In genomic region chr18:21496277-21496835, GRCh38 we compare ENCODE assay signal across 21 cellular contexts.
"Had no signal": no experiment of that assay in that cellular context is flagged by ENCODE, and none has a peak within 500 bp of the region (broad histone marks: within the 10 kb centered on the region; RNA-seq: fewer than 3 reads in every experiment).

No MANE protein-coding gene starts in this region.

- DNase-seq: activated CD4-positive, alpha-beta T cell treated with anti-CD3 and anti-CD28 coated beads for 36 hours; activated CD4-positive, CD25-positive, alpha-beta regulatory T cell; activated CD8-positive, alpha-beta memory T cell treated with anti-CD3 and anti-CD28 coated beads, Interleukin-2, amount 10 ng/mL, durations not matched to agents 7 days and 5 days; activated CD8-positive, alpha-beta T cell treated with anti-CD3 and anti-CD28 coated beads, Interleukin-2, amount 10 ng/mL, durations not matched to agents 7 days and 5 days; activated T-cell treated with anti-CD3 and anti-CD28 coated beads, Interleukin-2, amount 50 U/mL, for 48 hours; anterior cingulate cortex; cerebellar nuclear complex; colonic mucosa; effector CD8-positive, alpha-beta T cell; gastrocnemius medialis; glutamatergic neuron; left ventricle myocardium inferior; mucosa of descending colon; pancreas; right cardiac atrium; spleen; stimulated activated naive CD4-positive, alpha-beta T cell; tibial artery; upper lobe of right lung had no signal

- ATAC-seq: activated CD4-positive, alpha-beta T cell treated with anti-CD3 and anti-CD28 coated beads for 36 hours; activated CD8-positive, alpha-beta memory T cell treated with anti-CD3 and anti-CD28 coated beads, Interleukin-2, amount 10 ng/mL, durations not matched to agents 7 days and 5 days; activated CD8-positive, alpha-beta T cell treated with anti-CD3 and anti-CD28 coated beads, Interleukin-2, amount 10 ng/mL, durations not matched to agents 7 days and 5 days; activated naive CD4-positive, alpha-beta T cell treated with anti-CD3 and anti-CD28 coated beads, Interleukin-2, amount 50 U/mL, for 72 hours; gastrocnemius medialis; mucosa of descending colon; natural killer cell treated with Interleukin-12 subunit alpha and Interleukin-12 subunit beta and Interleukin-15 and Interleukin-18, amount 100 ng/mL, for 72 hours; pancreas; right cardiac atrium; upper lobe of right lung had no signal
